ENCODE assay signal across 9 cellular contexts in genomic region chr6:35243386-35243958, GRCh38.
"Had no signal": no experiment of that assay in that cellular context is flagged by ENCODE, and none has a peak within 500 bp of the region (broad histone marks: within the 10 kb centered on the region; RNA-seq: fewer than 3 reads in every experiment).

No MANE protein-coding gene starts in this region.

- H3K4me3 Mint-ChIP-seq: HFFc6, IgD-negative memory B cell had no signal

- H3K27me3 Mint-ChIP-seq: IgD-negative memory B cell had no signal

- H3K27ac ChIP-seq: GM23248, HL-60 had no signal

- H3K9me3 Mint-ChIP-seq: HFFc6, IgD-negative memory B cell had no signal

- ATAC-seq: HCT116 had no signal

- H3K27ac Mint-ChIP-seq: HFFc6, IgD-negative memory B cell had no signal

- H3K4me3 ChIP-seq: GM23248, HAP-1 had no signal

- H3K9me3 ChIP-seq: HAP-1 had no signal

- H3K4me1 ChIP-seq: HAP-1 had no signal

- DNase-seq: GM23248, GOT3, H7, HFFc6, KBM-7 had no signal
